ENCODE assay signal across 1 cellular context in genomic region chr1:67760030-67760821, GRCh38.
TF ChIP-seq lines count a peak whose summit lies in the region.

No MANE protein-coding gene starts in this region.

TF ChIP-seq in GM12878, 131 proteins besides CTCF, POLR2A, EP300 and RAD21 (continued from another document):
- no peak for TF ChIP-seq REST (IDR thresholded peaks at IDR 0.05; ENCODE audit: low read depth, low read length)
- TF ChIP-seq IRF5 (IDR thresholded peaks at IDR 0.05; ENCODE audit: borderline replicate concordance) = no peak; the same call in 1 of the 2 replicates
- TF ChIP-seq IRF3 (IDR thresholded peaks at IDR 0.05) = no peak
- TF ChIP-seq BRCA1 (IDR thresholded peaks at IDR 0.05; ENCODE audit: low read depth, low read length) = no peak
- TF ChIP-seq MTA2 (IDR thresholded peaks at IDR 0.05; ENCODE audit: low read depth) = peak; percentile 96
- TF ChIP-seq SREBF2 (IDR thresholded peaks at IDR 0.05; ENCODE audit: low read length) = no peak
- TF ChIP-seq, protein P1, sequence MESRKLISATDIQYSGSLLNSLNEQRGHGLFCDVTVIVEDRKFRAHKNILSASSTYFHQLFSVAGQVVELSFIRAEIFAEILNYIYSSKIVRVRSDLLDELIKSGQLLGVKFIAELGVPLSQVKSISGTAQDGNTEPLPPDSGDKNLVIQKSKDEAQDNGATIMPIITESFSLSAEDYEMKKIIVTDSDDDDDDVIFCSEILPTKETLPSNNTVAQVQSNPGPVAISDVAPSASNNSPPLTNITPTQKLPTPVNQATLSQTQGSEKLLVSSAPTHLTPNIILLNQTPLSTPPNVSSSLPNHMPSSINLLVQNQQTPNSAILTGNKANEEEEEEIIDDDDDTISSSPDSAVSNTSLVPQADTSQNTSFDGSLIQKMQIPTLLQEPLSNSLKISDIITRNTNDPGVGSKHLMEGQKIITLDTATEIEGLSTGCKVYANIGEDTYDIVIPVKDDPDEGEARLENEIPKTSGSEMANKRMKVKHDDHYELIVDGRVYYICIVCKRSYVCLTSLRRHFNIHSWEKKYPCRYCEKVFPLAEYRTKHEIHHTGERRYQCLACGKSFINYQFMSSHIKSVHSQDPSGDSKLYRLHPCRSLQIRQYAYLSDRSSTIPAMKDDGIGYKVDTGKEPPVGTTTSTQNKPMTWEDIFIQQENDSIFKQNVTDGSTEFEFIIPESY (IDR thresholded peaks at IDR 0.05) = no peak
- TF ChIP-seq NR2F1 (conservative IDR thresholded peaks at IDR 0.05) = peak; percentile 71
- TF ChIP-seq KAT2A (conservative IDR thresholded peaks at IDR 0.05; ENCODE audit: control insufficient read depth, low read depth, low read length) = no peak
- TF ChIP-seq SMARCA5 (IDR thresholded peaks at IDR 0.05) = no peak; the same call in 1 of the 2 replicates
- no peak for TF ChIP-seq MYB (IDR thresholded peaks at IDR 0.05; ENCODE audit: borderline replicate concordance, low read depth, low read length)
- no peak for TF ChIP-seq SUZ12 (IDR thresholded peaks at IDR 0.05; ENCODE audit: unreplicated experiment)
- peak; percentile 87 for TF ChIP-seq RELA (IDR thresholded peaks at IDR 0.05; ENCODE audit: borderline replicate concordance, partially characterized antibody)
- TF ChIP-seq EED (IDR thresholded peaks at IDR 0.05; ENCODE audit: low read depth) = peak; percentile 76
- no peak for TF ChIP-seq NR2C1 (IDR thresholded peaks at IDR 0.05)
- TF ChIP-seq JUNB (IDR thresholded peaks at IDR 0.05) = peak; percentile 72
- TF ChIP-seq ATF7 (IDR thresholded peaks at IDR 0.05; ENCODE audit: low read depth) = peak; percentile 89
- no peak for TF ChIP-seq RFX5 (IDR thresholded peaks at IDR 0.05; ENCODE audit: low read depth, low read length)
- no peak for TF ChIP-seq FOXK2 (IDR thresholded peaks at IDR 0.05)
- TF ChIP-seq, protein P2, sequence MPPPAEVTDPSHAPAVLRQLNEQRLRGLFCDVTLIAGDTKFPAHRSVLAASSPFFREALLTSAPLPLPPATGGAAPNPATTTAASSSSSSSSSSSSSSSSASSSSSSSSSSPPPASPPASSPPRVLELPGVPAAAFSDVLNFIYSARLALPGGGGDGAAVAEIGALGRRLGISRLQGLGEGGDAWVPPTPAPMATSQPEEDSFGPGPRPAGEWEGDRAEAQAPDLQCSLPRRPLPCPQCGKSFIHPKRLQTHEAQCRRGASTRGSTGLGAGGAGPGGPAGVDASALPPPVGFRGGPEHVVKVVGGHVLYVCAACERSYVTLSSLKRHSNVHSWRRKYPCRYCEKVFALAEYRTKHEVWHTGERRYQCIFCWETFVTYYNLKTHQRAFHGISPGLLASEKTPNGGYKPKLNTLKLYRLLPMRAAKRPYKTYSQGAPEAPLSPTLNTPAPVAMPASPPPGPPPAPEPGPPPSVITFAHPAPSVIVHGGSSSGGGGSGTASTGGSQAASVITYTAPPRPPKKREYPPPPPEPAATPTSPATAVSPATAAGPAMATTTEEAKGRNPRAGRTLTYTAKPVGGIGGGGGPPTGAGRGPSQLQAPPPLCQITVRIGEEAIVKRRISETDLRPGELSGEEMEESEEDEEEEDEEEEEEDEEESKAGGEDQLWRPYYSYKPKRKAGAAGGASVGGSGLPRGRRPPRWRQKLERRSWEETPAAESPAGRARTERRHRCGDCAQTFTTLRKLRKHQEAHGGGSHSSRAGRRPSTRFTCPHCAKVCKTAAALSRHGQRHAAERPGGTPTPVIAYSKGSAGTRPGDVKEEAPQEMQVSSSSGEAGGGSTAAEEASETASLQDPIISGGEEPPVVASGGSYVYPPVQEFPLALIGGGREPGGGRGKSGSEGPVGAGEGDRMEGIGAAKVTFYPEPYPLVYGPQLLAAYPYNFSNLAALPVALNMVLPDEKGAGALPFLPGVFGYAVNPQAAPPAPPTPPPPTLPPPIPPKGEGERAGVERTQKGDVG (CRISPR knock-in tag; IDR thresholded peaks at IDR 0.05) = no peak
- no peak for TF ChIP-seq HDAC2 (IDR thresholded peaks at IDR 0.05)
- no peak for TF ChIP-seq TAF1 (IDR thresholded peaks at IDR 0.05; ENCODE audit: borderline replicate concordance, low read depth, low read length)
- TF ChIP-seq ATF2 (IDR thresholded peaks at IDR 0.05; ENCODE audit: low read length) = peak; percentile 61; the same call in 1 of the 2 replicates
- TF ChIP-seq CREB1 (IDR thresholded peaks at IDR 0.05; ENCODE audit: low read depth) = peak; percentile 88
- peak; percentile 86; the same call in 1 of the 2 replicates for TF ChIP-seq SMC3 (IDR thresholded peaks at IDR 0.05; ENCODE audit: borderline replicate concordance, low read length)
- peak; percentile 98 for TF ChIP-seq DPF2 (IDR thresholded peaks at IDR 0.05)
- no peak; the same call in 1 of the 2 replicates for TF ChIP-seq ZNF207 (IDR thresholded peaks at IDR 0.05; ENCODE audit: borderline replicate concordance)
- TF ChIP-seq JUND (IDR thresholded peaks at IDR 0.05; ENCODE audit: low read depth, low read length) = peak; percentile 72; the same call in 1 of the 2 replicates
- TF ChIP-seq SPI1 (IDR thresholded peaks at IDR 0.05; ENCODE audit: borderline replicate concordance, insufficient read depth, low read depth, low read length) = no peak; the same call in 1 of the 2 replicates
- no peak for TF ChIP-seq HDAC6 (IDR thresholded peaks at IDR 0.05; ENCODE audit: unreplicated experiment)
- TF ChIP-seq TBL1XR1 (IDR thresholded peaks at IDR 0.05; ENCODE audit: low read depth, low read length) = no peak
- TF ChIP-seq, protein P3, sequence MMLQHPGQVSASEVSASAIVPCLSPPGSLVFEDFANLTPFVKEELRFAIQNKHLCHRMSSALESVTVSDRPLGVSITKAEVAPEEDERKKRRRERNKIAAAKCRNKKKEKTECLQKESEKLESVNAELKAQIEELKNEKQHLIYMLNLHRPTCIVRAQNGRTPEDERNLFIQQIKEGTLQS (IDR thresholded peaks at IDR 0.05; ENCODE audit: borderline replicate concordance, extremely low read depth, low read depth, low read length) = no peak
- no peak for TF ChIP-seq HSF1 (IDR thresholded peaks at IDR 0.05; ENCODE audit: low read depth, low read length)
- no peak for TF ChIP-seq KDM1A (IDR thresholded peaks at IDR 0.05; ENCODE audit: borderline replicate concordance)
- TF ChIP-seq PBX3 (IDR thresholded peaks at IDR 0.05; ENCODE audit: insufficient replicate concordance, low read depth, low read length) = peak; percentile 15
- TF ChIP-seq SMAD1 (IDR thresholded peaks at IDR 0.05; ENCODE audit: low read depth, partially characterized antibody) = peak; percentile 76
- TF ChIP-seq RELB (IDR thresholded peaks at IDR 0.05; ENCODE audit: low read depth) = peak; percentile 98
- TF ChIP-seq NR2C2 (IDR thresholded peaks at IDR 0.05; ENCODE audit: borderline replicate concordance, control insufficient read depth, insufficient read length, low read depth) = no peak
- TF ChIP-seq, protein P4, sequence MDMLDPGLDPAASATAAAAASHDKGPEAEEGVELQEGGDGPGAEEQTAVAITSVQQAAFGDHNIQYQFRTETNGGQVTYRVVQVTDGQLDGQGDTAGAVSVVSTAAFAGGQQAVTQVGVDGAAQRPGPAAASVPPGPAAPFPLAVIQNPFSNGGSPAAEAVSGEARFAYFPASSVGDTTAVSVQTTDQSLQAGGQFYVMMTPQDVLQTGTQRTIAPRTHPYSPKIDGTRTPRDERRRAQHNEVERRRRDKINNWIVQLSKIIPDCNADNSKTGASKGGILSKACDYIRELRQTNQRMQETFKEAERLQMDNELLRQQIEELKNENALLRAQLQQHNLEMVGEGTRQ (IDR thresholded peaks at IDR 0.05; ENCODE audit: borderline replicate concordance, low read depth, low read length) = no peak
- TF ChIP-seq SIN3A (IDR thresholded peaks at IDR 0.05; ENCODE audit: low read depth, low read length) = no peak
- no peak for TF ChIP-seq PML (IDR thresholded peaks at IDR 0.05; ENCODE audit: low read length)
- TF ChIP-seq ZBED1 (IDR thresholded peaks at IDR 0.05; ENCODE audit: borderline replicate concordance) = peak; percentile 62; the same call in 1 of the 2 replicates
- no peak for TF ChIP-seq YBX1 (IDR thresholded peaks at IDR 0.05)
- 0 out of 2 replicates have a peak, but pooled peaks have one; percentile 36 for TF ChIP-seq RAD51 (IDR thresholded peaks at IDR 0.05)
- peak; percentile 94 to 97 for TF ChIP-seq IKZF2 (IDR thresholded peaks at IDR 0.05)
